Comparison of ENCODE assay signal across 11 cellular contexts in the genomic region with DNA sequence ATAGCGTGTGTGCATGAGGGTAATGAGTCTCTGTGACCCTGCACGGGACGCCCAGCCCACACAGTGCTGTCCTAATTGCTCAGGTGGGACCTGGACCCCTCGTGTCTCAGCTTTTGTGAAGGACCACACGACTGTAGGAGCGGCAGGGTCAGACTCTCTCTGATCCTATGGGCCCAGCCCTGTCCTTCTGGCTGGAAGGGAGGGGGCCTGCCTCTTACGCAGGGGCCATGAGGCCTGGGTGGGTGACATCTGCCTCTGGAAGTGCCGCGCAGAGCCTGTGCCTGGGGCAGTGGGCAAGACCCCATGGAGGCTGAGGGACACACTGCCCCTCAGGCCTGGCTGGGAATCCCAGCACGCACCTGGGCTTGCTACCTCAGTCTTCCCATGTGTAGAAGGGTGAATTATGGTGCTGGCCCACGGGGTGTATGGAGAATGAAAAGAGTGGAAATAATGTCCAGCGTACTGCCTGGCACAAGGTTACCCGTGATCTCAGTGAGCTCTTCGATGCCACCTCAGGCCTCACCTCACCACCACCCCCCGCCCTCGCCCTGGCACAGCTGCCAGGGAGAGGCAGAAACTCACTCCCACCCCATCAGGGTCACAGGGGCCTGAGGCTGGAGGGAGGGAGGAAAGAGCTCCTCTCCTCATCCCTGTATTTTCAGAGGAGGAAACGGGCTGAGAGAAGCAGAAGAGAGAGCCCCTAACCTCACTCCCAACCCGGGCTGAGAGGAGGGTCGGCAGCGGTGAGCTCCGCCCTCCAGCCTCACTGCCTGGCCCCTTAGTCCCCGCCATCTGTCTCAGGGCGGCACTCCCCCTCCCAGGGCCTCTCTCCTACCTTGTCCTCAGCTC. TPM values are rescaled to one million over a fixed set of nuclear protein-coding genes. Genes with fewer than 3 reads are reported as not detected.
DNase-seq lines count a peak whose midpoint lies in the region; ATAC-seq and TF ChIP-seq lines count a peak whose summit lies in the region.
"Had no signal": no experiment of that assay in that cellular context is flagged by ENCODE, and none has a peak within 500 bp of the region (broad histone marks: within the 10 kb centered on the region; RNA-seq: fewer than 3 reads in every experiment).

No MANE protein-coding gene starts in this region.

- peak overlapping the region; percentile 39 to 70 for H3K4me3 Mint-ChIP-seq in CD14-positive monocyte
- H3K4me3 Mint-ChIP-seq in naive thymus-derived CD4-positive, alpha-beta T cell, result peak overlapping the region in 9 of 10 donors; percentile 8 to 75 (median 46)

- no peak for TF ChIP-seq CTCF in CD14-positive monocyte (IDR thresholded peaks at IDR 0.05)
- no peak for TF ChIP-seq CTCF in coronary artery (IDR thresholded peaks at IDR 0.05)

- H3K36me3 Mint-ChIP-seq in CD14-positive monocyte, result peaks cover 0 to 2% of the 10 kb centered on the region in 2 donors
- H3K36me3 Mint-ChIP-seq in naive thymus-derived CD4-positive, alpha-beta T cell, result peaks cover 0 to 15% (median 0%) of the 10 kb centered on the region in 5 donors

- H3K9me3 Mint-ChIP-seq in CD14-positive monocyte, result peaks cover 0 to 6% (median 0%) of the 10 kb centered on the region in 7 donors
- H3K9me3 Mint-ChIP-seq in naive thymus-derived CD4-positive, alpha-beta T cell, result peaks cover 0 to 4% (median 0%) of the 10 kb centered on the region in 11 donors
- H3K9me3 Mint-ChIP-seq: activated T-helper 2 cell treated with anti-CD3 and anti-CD28 coated beads, Interferon-gamma antibody, Interleukin-2, Interleukin-4, amounts not matched to agents 10 μg/mL and 5 μg/mL and 100 μg/mL, durations not matched to agents 14 hours and 24 hours and 36 hours had no signal

- ATAC-seq in naive thymus-derived CD4-positive, alpha-beta T cell, result no peak
- no peak for ATAC-seq in GM19328 (IDR thresholded peaks at IDR 0.05; ENCODE audit: unreplicated experiment)

- CTCF ChIA-PET in naive thymus-derived CD4-positive, alpha-beta T cell (lab: Charles Lee), result no interaction called here

- no peaks in the 10 kb centered on the region for H3K9me3 ChIP-seq in naive thymus-derived CD4-positive, alpha-beta T cell (ENCODE audit: control insufficient read depth in 2 of 3, low read length in 3 of 3)

- no peak overlapping the region for H3K27ac Mint-ChIP-seq in CD14-positive monocyte
- peak overlapping the region in 4 of 9 donors; percentile 48 to 83 (median 59) for H3K27ac Mint-ChIP-seq in naive thymus-derived CD4-positive, alpha-beta T cell
- H3K27ac Mint-ChIP-seq: activated T-helper 2 cell treated with anti-CD3 and anti-CD28 coated beads, Interferon-gamma antibody, Interleukin-2, Interleukin-4, amounts not matched to agents 10 μg/mL and 5 μg/mL and 100 μg/mL, durations not matched to agents 14 hours and 24 hours and 36 hours had no signal

- POLR2A ChIA-PET in naive thymus-derived CD4-positive, alpha-beta T cell (lab: Charles Lee), result no interaction called here

- H3K27ac ChIP-seq in coronary artery, result peak overlapping the region in 1 of 2 donors; percentile 55
- no peak overlapping the region for H3K27ac ChIP-seq in naive thymus-derived CD4-positive, alpha-beta T cell (ENCODE audit: low read depth, low read length)

- H3K27me3 Mint-ChIP-seq in CD14-positive monocyte (ENCODE audit: low read depth in 3 of 3), result peaks cover 17 to 37% (median 26%) of the 10 kb centered on the region in 3 donors
- H3K27me3 Mint-ChIP-seq in naive thymus-derived CD4-positive, alpha-beta T cell, result peaks cover 3 to 27% (median 12%) of the 10 kb centered on the region in 5 donors

- peaks cover 14% of the 10 kb centered on the region for H3K4me1 Mint-ChIP-seq in CD14-positive monocyte
- peaks cover 0 to 19% (median 8%) of the 10 kb centered on the region in 7 donors for H3K4me1 Mint-ChIP-seq in naive thymus-derived CD4-positive, alpha-beta T cell

- no peak for DNase-seq in CD14-positive monocyte (ENCODE audit: low spot score)
- peak; percentile 88 for DNase-seq in HuH-7 (ENCODE audit: low spot score)
- no peak for DNase-seq in coronary artery (ENCODE audit: low spot score)
- no peak for DNase-seq in naive thymus-derived CD4-positive, alpha-beta T cell
- no peak for DNase-seq in RPMI8226
- no peak for DNase-seq in OCI-M2 (lab: John Stamatoyannopoulos, UW; ENCODE audit: unreplicated experiment)
- DNase-seq in activated CD4-positive, alpha-beta T cell treated with anti-CD3 and anti-CD28 coated beads, Interleukin-2, amount 50 U/mL, for 4 hours, result no peak

- peak overlapping the region; percentile 71 for H3K4me3 ChIP-seq in coronary artery
- no peak overlapping the region for H3K4me3 ChIP-seq in naive thymus-derived CD4-positive, alpha-beta T cell (ENCODE audit: low read length)

- H3K27me3 ChIP-seq in naive thymus-derived CD4-positive, alpha-beta T cell (ENCODE audit: control insufficient read depth in 2 of 2, insufficient read depth in 2 of 2, low read length in 2 of 2), result peaks cover 0 to 8% of the 10 kb centered on the region in 2 donors

- peaks cover 9 to 10% of the 10 kb centered on the region in 2 donors for H3K4me1 ChIP-seq in naive thymus-derived CD4-positive, alpha-beta T cell (ENCODE audit: control insufficient read depth in 2 of 2, insufficient read depth in 2 of 2, low read length in 2 of 2)

- no peaks in the 10 kb centered on the region for H3K36me3 ChIP-seq in naive thymus-derived CD4-positive, alpha-beta T cell (ENCODE audit: control insufficient read depth in 2 of 3, insufficient read depth in 3 of 3, low read length in 3 of 3)

- intact Hi-C loops in CD14-positive monocyte (cut with micrococcal nuclease), result no loop called here
- intact Hi-C loops in naive thymus-derived CD4-positive, alpha-beta T cell (cut with micrococcal nuclease), result no loop called here

RNA-seq across cellular contexts. Expression of gene DBNDD1, which starts 27.1 kb away (rescaled TPM):
- not detected for polyA plus RNA-seq in CD14-positive monocyte
- total RNA-seq in naive thymus-derived CD4-positive, alpha-beta T cell, result 1 to 10 TPM in 4 of 5 experiments, under 1 TPM in 1; 0.12 to 4.1 (median 1.3) TPM
- polyA plus RNA-seq in naive thymus-derived CD4-positive, alpha-beta T cell, result 10 to 100 TPM; 12.2 to 20.8 TPM

RNA-seq across cellular contexts. Expression of gene PRDM7, which starts 30.8 kb away (rescaled TPM):
- polyA plus RNA-seq in CD14-positive monocyte, result not detected
- not detected for total RNA-seq in naive thymus-derived CD4-positive, alpha-beta T cell
- polyA plus RNA-seq in naive thymus-derived CD4-positive, alpha-beta T cell, result not detected
- total RNA-seq: activated T-helper 2 cell treated with anti-CD3 and anti-CD28 coated beads, Interferon-gamma antibody, Interleukin-2, Interleukin-4, amounts not matched to agents 10 μg/mL and 5 μg/mL and 100 μg/mL, durations not matched to agents 14 hours and 24 hours and 36 hours; M059J had no signal
- polyA plus RNA-seq: neural cell had no signal

Comparison
In these comparisons a context has a peak if more than half of its experiments do, and no peak if none do; other contexts are left out.
1. RNA of gene DBNDD1, which starts 27.1 kb away (polyA plus RNA-seq): 12.2 to 20.8 TPM in naive thymus-derived CD4-positive, alpha-beta T cell; not detected in CD14-positive monocyte; every median in the first group is over 10 times any median in the second.